In genomic region chr12:104433061-104433460, GRCh38 we compare ENCODE assay signal across 25 cellular contexts.
"Had no signal": no experiment of that assay in that cellular context is flagged by ENCODE, and none has a peak within 500 bp of the region (broad histone marks: within the 10 kb centered on the region; RNA-seq: fewer than 3 reads in every experiment).

No MANE protein-coding gene starts in this region.

- H3K4me1 ChIP-seq: left lung, lower lobe of right lung, pancreas, prostate gland, suprapubic skin, tibial artery, upper lobe of right lung had no signal

- H3K27me3 ChIP-seq: left lung, pancreas, tibial artery, upper lobe of right lung had no signal

- H3K9me3 ChIP-seq: left lung, lower lobe of right lung, pancreas, prostate gland, suprapubic skin, thoracic aorta, tibial artery, upper lobe of right lung had no signal

- H3K4me3 ChIP-seq: left lung, lower lobe of right lung, pancreas, prostate gland, smooth muscle cell, suprapubic skin, thoracic aorta, tibial artery, upper lobe of right lung had no signal

- DNase-seq: immature natural killer cell; kidney; left colon; left lung; lower lobe of right lung; mammary epithelial cell; mesenchymal stem cell; naive thymus-derived CD8-positive, alpha-beta T cell; nucleus accumbens; pancreas; posterior cingulate gyrus; retina; right cardiac atrium; stimulated activated CD4-positive, alpha-beta T cell treated with anti-CD3 and anti-CD28 coated beads, Interleukin-2, amount 100 ng/mL, for 24 hours; stimulated activated CD4-positive, alpha-beta T cell treated with anti-CD3 and anti-CD28 coated beads, Interleukin-4, amount 100 ng/mL, for 24 hours; stimulated activated naive CD4-positive, alpha-beta T cell; tibial artery; trophoblast cell; upper lobe of right lung had no signal

- ATAC-seq: left colon; left lung; lower lobe of right lung; naive thymus-derived CD8-positive, alpha-beta T cell; pancreas; right cardiac atrium; sciatic nerve; stimulated activated effector memory CD8-positive, alpha-beta T cell treated with anti-CD3 and anti-CD28 coated beads, Interleukin-12 subunit alpha, Interleukin-12 subunit beta, amount 100 ng/mL, for 72 hours; upper lobe of right lung had no signal

- H3K36me3 ChIP-seq: left lung, lower lobe of right lung, pancreas, prostate gland, suprapubic skin, thoracic aorta, tibial artery, upper lobe of right lung had no signal

- H3K27ac ChIP-seq: left lung, lower lobe of right lung, pancreas, prostate gland, suprapubic skin, thoracic aorta, tibial artery, upper lobe of right lung had no signal

- H3K4me2 ChIP-seq: smooth muscle cell had no signal
